In genomic region chr10:80470266-80470665, GRCh38 we compare ENCODE assay signal across 15 cellular contexts. TPM values are rescaled to one million over a fixed set of nuclear protein-coding genes. Genes with fewer than 3 reads are reported as not detected.
DNase-seq lines count a peak whose midpoint lies in the region; ATAC-seq, FAIRE-seq and TF ChIP-seq lines count a peak whose summit lies in the region.
"Had no signal": no experiment of that assay in that cellular context is flagged by ENCODE, and none has a peak within 500 bp of the region (broad histone marks: within the 10 kb centered on the region; RNA-seq: fewer than 3 reads in every experiment).

No MANE protein-coding gene starts in this region.

- H3K4me3 ChIP-seq in keratinocyte (ENCODE audit: control insufficient read depth in 2 of 3, extremely low read depth in 1 of 3, insufficient read depth in 2 of 3, low read depth in 1 of 3, low read length in 3 of 3) (peak overlapping the region in 1 of 3 experiments; percentile 5), thyroid gland (replicated peaks in 1 of 3) (no peak overlapping the region)
- H3K4me3 ChIP-seq: testis had no signal

- intact Hi-C loops in activated CD8-positive, alpha-beta T cell treated with anti-CD3 and anti-CD28 coated beads for 36 hours (cut with micrococcal nuclease), result loop anchor here (10.0 kb wide), 1 partner anchor 265 kb away; the partner anchor contains the start of gene ANXA11
- intact Hi-C loops in thyroid gland (cut with DNase I), result no loop called here

- H3K9me3 Mint-ChIP-seq in activated CD8-positive, alpha-beta memory T cell treated with anti-CD3 and anti-CD28 coated beads, Interleukin-2, amount 10 ng/mL, durations not matched to agents 7 days and 5 days (ENCODE audit: low read depth), result no peaks in the 10 kb centered on the region
- H3K9me3 Mint-ChIP-seq in activated CD8-positive, alpha-beta T cell treated with anti-CD3 and anti-CD28 coated beads for 36 hours, result no peaks in the 10 kb centered on the region
- H3K9me3 Mint-ChIP-seq: nephron had no signal

- peaks cover 96% of the 10 kb centered on the region for H3K4me1 ChIP-seq in keratinocyte (ENCODE audit: control insufficient read depth, extremely low read depth, insufficient read depth, low read length)
- H3K4me1 ChIP-seq in thyroid gland, result peaks cover 95 to 100% of the 10 kb centered on the region in 2 donors

- H3K9me3 ChIP-seq in keratinocyte (ENCODE audit: control insufficient read depth, low read depth, low read length) (no peaks in the 10 kb centered on the region), thyroid gland (no peaks in the 10 kb centered on the region)
- H3K9me3 ChIP-seq: testis had no signal

- peak overlapping the region; percentile 78 for H3K27ac Mint-ChIP-seq in activated CD8-positive, alpha-beta memory T cell treated with anti-CD3 and anti-CD28 coated beads, Interleukin-2, amount 10 ng/mL, durations not matched to agents 7 days and 5 days
- H3K27ac Mint-ChIP-seq in activated CD8-positive, alpha-beta T cell treated with anti-CD3 and anti-CD28 coated beads for 36 hours, result peak overlapping the region; percentile 88

- POLR2A ChIA-PET in activated CD8-positive, alpha-beta T cell treated with anti-CD3 and anti-CD28 coated beads for 36 hours (lab: Charles Lee), result interaction anchor here (1.1 to 16.7 kb wide), 6 partner anchors 11 to 33 kb away, joined by 3 to 223 read pairs (median 14); no protein-coding TSS in a partner anchor

- no peaks in the 10 kb centered on the region for H3K27me3 Mint-ChIP-seq in activated CD8-positive, alpha-beta memory T cell treated with anti-CD3 and anti-CD28 coated beads, Interleukin-2, amount 10 ng/mL, durations not matched to agents 7 days and 5 days
- H3K27me3 Mint-ChIP-seq in activated CD8-positive, alpha-beta T cell treated with anti-CD3 and anti-CD28 coated beads for 36 hours, result no peaks in the 10 kb centered on the region

- TF ChIP-seq POLR2A in thyroid gland (IDR thresholded peaks at IDR 0.05), result no peak

- DNase-seq in activated CD8-positive, alpha-beta memory T cell treated with anti-CD3 and anti-CD28 coated beads, Interleukin-2, amount 10 ng/mL, durations not matched to agents 7 days and 5 days, result no peak
- DNase-seq in activated CD8-positive, alpha-beta memory T cell treated with anti-CD3 and anti-CD28 coated beads, Interleukin-2, amount 50 U/mL, for 48 hours, result no peak
- DNase-seq in activated CD8-positive, alpha-beta T cell treated with anti-CD3 and anti-CD28 coated beads for 36 hours, result no peak
- no peak for DNase-seq in keratinocyte (ENCODE audit: low read depth, low spot score)
- DNase-seq in thyroid gland, result no peak
- DNase-seq: activated CD8-positive, alpha-beta memory T cell treated with anti-CD3 and anti-CD28 coated beads, Interleukin-2, amount 50 U/mL, for 4 hours; DMS 273 treated with DMSO at 0.1 percent for 48 hours; NCI-H1436 treated with DMSO at 0.1 percent for 48 hours; NCI-H510A; RPMI8226; testis had no signal

- peaks cover 71% of the 10 kb centered on the region for H3K79me2 ChIP-seq in keratinocyte (ENCODE audit: control insufficient read depth, insufficient read depth, low read length)

- dilution Hi-C loops in keratinocyte (cut with MboI; ENCODE audit: extremely low pct_ligation_motif_present, low sequenced_read_pairs), result no loop called here

- H3K9ac ChIP-seq in keratinocyte (ENCODE audit: control insufficient read depth, extremely low read depth, insufficient read depth, low read length), result peak overlapping the region; percentile 75

- peaks cover 4% of the 10 kb centered on the region for H4K20me1 ChIP-seq in keratinocyte (ENCODE audit: control insufficient read depth, extremely low read depth, insufficient read depth, low read length)

- peaks cover 20 to 31% of the 10 kb centered on the region in 2 experiments for H3K36me3 ChIP-seq in keratinocyte (ENCODE audit: control insufficient read depth in 2 of 2, extremely low read depth in 1 of 2, insufficient read depth in 2 of 2, low read length in 2 of 2)
- H3K36me3 ChIP-seq in thyroid gland, result no peaks in the 10 kb centered on the region

- ATAC-seq in activated CD8-positive, alpha-beta memory T cell treated with anti-CD3 and anti-CD28 coated beads, Interleukin-2, amount 10 ng/mL, durations not matched to agents 7 days and 5 days, result no peak
- no peak for ATAC-seq in activated CD8-positive, alpha-beta T cell treated with anti-CD3 and anti-CD28 coated beads for 36 hours
- ATAC-seq in HG03139 (IDR thresholded peaks at IDR 0.05; ENCODE audit: unreplicated experiment) (no peak), GM21576 (IDR thresholded peaks at IDR 0.05; ENCODE audit: unreplicated experiment) (no peak), HG02588 (IDR thresholded peaks at IDR 0.05; ENCODE audit: unreplicated experiment) (no peak)

- no peak overlapping the region for H2AFZ ChIP-seq in keratinocyte (ENCODE audit: control insufficient read depth, low read length)

- CTCF ChIA-PET in activated CD8-positive, alpha-beta memory T cell treated with anti-CD3 and anti-CD28 coated beads, Interleukin-2, amount 10 ng/mL, durations not matched to agents 7 days and 5 days (lab: Charles Lee), result interaction anchor here (1.8 to 22.0 kb wide), 4 partner anchors 12 to 32 kb away, joined by 9 to 378 read pairs (median 48); no protein-coding TSS in a partner anchor
- CTCF ChIA-PET in activated CD8-positive, alpha-beta T cell treated with anti-CD3 and anti-CD28 coated beads for 36 hours (lab: Charles Lee), result interaction anchor here (1.2 to 37.8 kb wide), 6 partner anchors 10 to 266 kb away, joined by 4 to 1114 read pairs (median 40); no protein-coding TSS in a partner anchor

- TF ChIP-seq CTCF in activated CD8-positive, alpha-beta T cell treated with anti-CD3 and anti-CD28 coated beads for 36 hours (IDR thresholded peaks at IDR 0.05), result no peak
- TF ChIP-seq CTCF in keratinocyte (optimal IDR thresholded peaks at IDR 0.05 in 1 of 3, IDR thresholded peaks at IDR 0.05 in 1 of 3, conservative IDR thresholded peaks at IDR 0.05 in 1 of 3; ENCODE audit: extremely low read depth in 1 of 3, insufficient read depth in 2 of 3, low read length in 3 of 3) (no peak), thyroid gland (IDR thresholded peaks at IDR 0.05) (no peak)

- peak overlapping the region; percentile 76 for H3K4me2 ChIP-seq in keratinocyte (ENCODE audit: control insufficient read depth, extremely low read depth, insufficient read depth, low read depth, low read length)

- H3K27me3 ChIP-seq in keratinocyte (ENCODE audit: control insufficient read depth, extremely low read depth, insufficient read depth, low read length) (no peaks in the 10 kb centered on the region), thyroid gland (no peaks in the 10 kb centered on the region)
- H3K27me3 ChIP-seq: testis had no signal

- H3K4me1 Mint-ChIP-seq in activated CD8-positive, alpha-beta memory T cell treated with anti-CD3 and anti-CD28 coated beads, Interleukin-2, amount 10 ng/mL, durations not matched to agents 7 days and 5 days, result peaks cover 97% of the 10 kb centered on the region
- H3K4me1 Mint-ChIP-seq in activated CD8-positive, alpha-beta T cell treated with anti-CD3 and anti-CD28 coated beads for 36 hours (ENCODE audit: low read depth), result peaks cover 92% of the 10 kb centered on the region

- H3K9me1 ChIP-seq in keratinocyte (ENCODE audit: control insufficient read depth, extremely low read depth, insufficient read depth, low read length), result no peaks in the 10 kb centered on the region

- H3K4me3 Mint-ChIP-seq in activated CD8-positive, alpha-beta memory T cell treated with anti-CD3 and anti-CD28 coated beads, Interleukin-2, amount 10 ng/mL, durations not matched to agents 7 days and 5 days, result no peak overlapping the region
- H3K4me3 Mint-ChIP-seq in activated CD8-positive, alpha-beta T cell treated with anti-CD3 and anti-CD28 coated beads for 36 hours, result no peak overlapping the region

- WGBS in thyroid gland, 2 donors, result 94 to 99% methylated on average over 3 of the region's 3 CpGs

- H3K27ac ChIP-seq in keratinocyte (ENCODE audit: control insufficient read depth, insufficient read depth, low read length), result peak overlapping the region; percentile 98
- peak overlapping the region; percentile 52 to 99 (median 93) for H3K27ac ChIP-seq in thyroid gland

- H3K36me3 Mint-ChIP-seq in activated CD8-positive, alpha-beta memory T cell treated with anti-CD3 and anti-CD28 coated beads, Interleukin-2, amount 10 ng/mL, durations not matched to agents 7 days and 5 days, result peaks cover 45% of the 10 kb centered on the region
- peaks cover 43% of the 10 kb centered on the region for H3K36me3 Mint-ChIP-seq in activated CD8-positive, alpha-beta T cell treated with anti-CD3 and anti-CD28 coated beads for 36 hours (ENCODE audit: low read depth)

- FAIRE-seq in keratinocyte (lab: Jason Lieb, UNC), result no peak

RNA-seq across cellular contexts. Expression of gene TSPAN14, which starts 16.2 kb away (rescaled TPM):
- 100 to 1,000 TPM; 100 to 104 TPM for total RNA-seq in activated CD8-positive, alpha-beta memory T cell treated with anti-CD3 and anti-CD28 coated beads, Interleukin-2, amount 10 ng/mL, durations not matched to agents 7 days and 5 days
- total RNA-seq in activated CD8-positive, alpha-beta T cell treated with anti-CD3 and anti-CD28 coated beads for 36 hours, result 10 to 100 TPM; 43.9 to 45.5 TPM
- polyA plus RNA-seq in keratinocyte, result 71.1 to 191 TPM (median 87.0 TPM) in 3 replicates
- 24.8 TPM for polyA plus RNA-seq in keratinocyte (2011; ENCODE audit: low read depth)
- 64.9 and 73.6 TPM in 2 replicates for polyA plus RNA-seq in keratinocyte (2011; cell fraction: cytosol; rRNA removed)
- 286 and 296 TPM in 2 replicates for polyA plus RNA-seq in keratinocyte (2011; cell fraction: nucleus; rRNA removed)
- polyA plus RNA-seq in keratinocyte (2012; ENCODE audit: low replicate concordance), result 89.0 and 143 TPM in 2 replicates
- polyA minus RNA-seq in keratinocyte, result 94.5 to 356 TPM (median 124 TPM) in 3 replicates
- 73.1 TPM for polyA minus RNA-seq in keratinocyte (2011; cell fraction: cytosol; rRNA and poly(A)+ RNA removed)
- polyA minus RNA-seq in keratinocyte (2011; cell fraction: nucleus; rRNA and poly(A)+ RNA removed), result 118 and 190 TPM in 2 replicates
- total RNA-seq in thyroid gland, result 10 to 100 TPM; 61.6 to 83.4 (median 77.9) TPM
